ENCODE assay signal across 8 cellular contexts in genomic region chr12:12563529-12563928, GRCh38. TPM values are rescaled to one million over a fixed set of nuclear protein-coding genes. Genes with fewer than 3 reads are reported as not detected.
A peak's percentile ranks its signal among the peaks of the same experiment; 100 is the strongest.
DNase-seq lines count a peak whose midpoint lies in the region.

No MANE protein-coding gene starts in this region.

- H3K36me3 ChIP-seq in SK-N-MC (ENCODE audit: insufficient read depth, low read length) (no peaks in the 10 kb centered on the region), skeletal muscle satellite cell (ENCODE audit: insufficient read depth, low read length) (no peaks in the 10 kb centered on the region)

- H3K4me3 ChIP-seq in SK-N-MC (peak overlapping the region; percentile 99; the same call in 1 of the 2 replicates), skeletal muscle satellite cell (ENCODE audit: low read length) (no peak overlapping the region)

- H3K9ac ChIP-seq in SK-N-MC (ENCODE audit: insufficient read length) (no peak overlapping the region), skeletal muscle satellite cell (ENCODE audit: low read depth, low read length) (peak overlapping the region; percentile 76)

- no peak overlapping the region for H3K4me2 ChIP-seq in skeletal muscle satellite cell (ENCODE audit: low read length)

- DNase-seq in NCI-H146 (lab: John Stamatoyannopoulos, UW), result peak; percentile 19
- no peak for DNase-seq in NCI-H146 treated with DMSO at 0.1 percent for 48 hours (lab: John Stamatoyannopoulos, UW; ENCODE audit: unreplicated experiment)
- no peak for DNase-seq in SK-N-MC (ENCODE audit: low read depth, low spot score)
- peak; percentile 75 for DNase-seq in globus pallidus (ENCODE audit: low spot score)
- no peak for DNase-seq in effector CD8-positive, alpha-beta T cell (lab: John Stamatoyannopoulos, UW)
- no peak for DNase-seq in D341Med (ENCODE audit: low spot score)
- DNase-seq in NCI-H226, result no peak

- peaks cover 7% of the 10 kb centered on the region for H3K4me1 ChIP-seq in skeletal muscle satellite cell (ENCODE audit: control insufficient read depth, insufficient read depth, low read length)

- peaks cover 16% of the 10 kb centered on the region for H3K27me3 ChIP-seq in skeletal muscle satellite cell (ENCODE audit: control insufficient read depth, insufficient read depth, low read length)

- H3K9me3 ChIP-seq in SK-N-MC (ENCODE audit: low read depth, low read length) (no peaks in the 10 kb centered on the region), skeletal muscle satellite cell (replicated peaks; ENCODE audit: low read length) (no peaks in the 10 kb centered on the region)

- H3K27ac ChIP-seq in SK-N-MC, result peak overlapping the region; percentile 85

RNA-seq across cellular contexts. Expression of gene DUSP16, which starts 0.9 kb away (rescaled TPM):
- 3.5 and 3.7 TPM in 2 replicates for total RNA-seq in skeletal muscle satellite cell (2012; rRNA removed)

RNA-seq across cellular contexts. Expression of gene CREBL2, which starts 48.1 kb away (rescaled TPM):
- total RNA-seq in skeletal muscle satellite cell (2012; rRNA removed), result 18.8 and 24.8 TPM in 2 replicates

Comparison
In these comparisons a context has a peak if more than half of its experiments do, and no peak if none do; other contexts are left out.
1. DNase-seq: peak in NCI-H146 (single experiment) and globus pallidus (single experiment); none in NCI-H146 treated with DMSO at 0.1 percent for 48 hours (single experiment), SK-N-MC (single experiment), effector CD8-positive, alpha-beta T cell (single experiment), D341Med (single experiment) and NCI-H226 (single experiment).